Comparison of ENCODE assay signal across 23 cellular contexts in the genomic region with DNA sequence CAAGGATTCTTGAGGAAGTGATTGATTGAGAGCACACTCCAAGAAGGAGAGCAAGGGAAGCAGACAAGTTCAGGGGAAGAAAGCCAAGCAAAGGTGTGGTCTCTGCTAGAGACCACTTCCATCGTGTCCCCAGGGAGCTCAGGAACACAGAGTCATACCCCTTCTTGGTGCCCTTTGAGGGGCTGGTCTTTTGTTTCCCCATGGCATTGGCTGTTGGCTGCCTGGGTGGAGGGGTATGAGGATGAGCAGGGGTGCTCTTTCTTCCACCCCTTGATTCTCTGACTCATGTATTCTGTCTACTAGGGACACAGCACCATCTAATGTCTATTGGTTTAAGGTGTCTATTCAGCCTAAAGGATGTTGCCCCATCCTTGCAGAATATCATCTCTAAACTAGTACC.
"Had no signal": no experiment of that assay in that cellular context is flagged by ENCODE, and none has a peak within 500 bp of the region (broad histone marks: within the 10 kb centered on the region; RNA-seq: fewer than 3 reads in every experiment).

No MANE protein-coding gene starts in this region.

- H3K4me3 Mint-ChIP-seq: dendritic cell treated with granulocyte-macrophage colony-stimulating factor and Interleukin-4, amounts not matched to agents 40 ng/mL and 50 ng/mL, for 4 days; effector memory CD8-positive, alpha-beta T cell; endodermal cell had no signal

- H3K36me3 ChIP-seq: colonic mucosa, esophagus squamous epithelium, gastrocnemius medialis, gastroesophageal sphincter, heart left ventricle, heart right ventricle had no signal

- H3K4me1 ChIP-seq: colonic mucosa, esophagus squamous epithelium, foreskin keratinocyte, gastrocnemius medialis, gastroesophageal sphincter, heart left ventricle, heart right ventricle had no signal

- H3K27me3 ChIP-seq: colonic mucosa, foreskin keratinocyte, gastrocnemius medialis had no signal

- H3K4me3 ChIP-seq: colonic mucosa, coronary artery, dorsolateral prefrontal cortex, esophagus squamous epithelium, gastrocnemius medialis, gastroesophageal sphincter, heart left ventricle, heart right ventricle had no signal

- H3K27ac Mint-ChIP-seq: dendritic cell treated with granulocyte-macrophage colony-stimulating factor and Interleukin-4, amounts not matched to agents 40 ng/mL and 50 ng/mL, for 4 days; effector memory CD8-positive, alpha-beta T cell; endodermal cell had no signal

- H3K9me3 ChIP-seq: colonic mucosa, esophagus squamous epithelium, gastrocnemius medialis, heart left ventricle had no signal

- DNase-seq: colonic mucosa; cortex of kidney; dermis blood vessel endothelial cell; dorsolateral prefrontal cortex; effector CD4-positive, alpha-beta T cell; effector CD8-positive, alpha-beta T cell; effector memory CD4-positive, alpha-beta T cell; effector memory CD8-positive, alpha-beta T cell; endodermal cell; erythroblast; esophagus squamous epithelium; foreskin fibroblast; foreskin keratinocyte; foreskin melanocyte; gastrocnemius medialis; glutamatergic neuron; head of caudate nucleus; heart left ventricle; heart right ventricle had no signal

- H3K9me3 Mint-ChIP-seq: dendritic cell treated with granulocyte-macrophage colony-stimulating factor and Interleukin-4, amounts not matched to agents 40 ng/mL and 50 ng/mL, for 4 days; endodermal cell had no signal

- H3K27ac ChIP-seq: colonic mucosa, coronary artery, dorsolateral prefrontal cortex, epithelial cell of prostate, esophagus squamous epithelium, foreskin keratinocyte, gastrocnemius medialis, gastroesophageal sphincter, heart left ventricle, heart right ventricle had no signal
